ENCODE assay signal across 1 cellular context in genomic region chr22:36454916-36455570, GRCh38.
TF ChIP-seq lines count a peak whose summit lies in the region.

No MANE protein-coding gene starts in this region.

TF ChIP-seq in GM12878, 131 proteins besides CTCF, POLR2A, EP300 and RAD21 (continued from another document and continues in another):
- TF ChIP-seq, protein P1, sequence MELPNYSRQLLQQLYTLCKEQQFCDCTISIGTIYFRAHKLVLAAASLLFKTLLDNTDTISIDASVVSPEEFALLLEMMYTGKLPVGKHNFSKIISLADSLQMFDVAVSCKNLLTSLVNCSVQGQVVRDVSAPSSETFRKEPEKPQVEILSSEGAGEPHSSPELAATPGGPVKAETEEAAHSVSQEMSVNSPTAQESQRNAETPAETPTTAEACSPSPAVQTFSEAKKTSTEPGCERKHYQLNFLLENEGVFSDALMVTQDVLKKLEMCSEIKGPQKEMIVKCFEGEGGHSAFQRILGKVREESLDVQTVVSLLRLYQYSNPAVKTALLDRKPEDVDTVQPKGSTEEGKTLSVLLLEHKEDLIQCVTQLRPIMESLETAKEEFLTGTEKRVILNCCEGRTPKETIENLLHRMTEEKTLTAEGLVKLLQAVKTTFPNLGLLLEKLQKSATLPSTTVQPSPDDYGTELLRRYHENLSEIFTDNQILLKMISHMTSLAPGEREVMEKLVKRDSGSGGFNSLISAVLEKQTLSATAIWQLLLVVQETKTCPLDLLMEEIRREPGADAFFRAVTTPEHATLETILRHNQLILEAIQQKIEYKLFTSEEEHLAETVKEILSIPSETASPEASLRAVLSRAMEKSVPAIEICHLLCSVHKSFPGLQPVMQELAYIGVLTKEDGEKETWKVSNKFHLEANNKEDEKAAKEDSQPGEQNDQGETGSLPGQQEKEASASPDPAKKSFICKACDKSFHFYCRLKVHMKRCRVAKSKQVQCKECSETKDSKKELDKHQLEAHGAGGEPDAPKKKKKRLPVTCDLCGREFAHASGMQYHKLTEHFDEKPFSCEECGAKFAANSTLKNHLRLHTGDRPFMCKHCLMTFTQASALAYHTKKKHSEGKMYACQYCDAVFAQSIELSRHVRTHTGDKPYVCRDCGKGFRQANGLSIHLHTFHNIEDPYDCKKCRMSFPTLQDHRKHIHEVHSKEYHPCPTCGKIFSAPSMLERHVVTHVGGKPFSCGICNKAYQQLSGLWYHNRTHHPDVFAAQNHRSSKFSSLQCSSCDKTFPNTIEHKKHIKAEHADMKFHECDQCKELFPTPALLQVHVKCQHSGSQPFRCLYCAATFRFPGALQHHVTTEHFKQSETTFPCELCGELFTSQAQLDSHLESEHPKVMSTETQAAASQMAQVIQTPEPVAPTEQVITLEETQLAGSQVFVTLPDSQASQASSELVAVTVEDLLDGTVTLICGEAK (IDR thresholded peaks at IDR 0.05; ENCODE audit: borderline replicate concordance) = no peak
- TF ChIP-seq, protein P2, sequence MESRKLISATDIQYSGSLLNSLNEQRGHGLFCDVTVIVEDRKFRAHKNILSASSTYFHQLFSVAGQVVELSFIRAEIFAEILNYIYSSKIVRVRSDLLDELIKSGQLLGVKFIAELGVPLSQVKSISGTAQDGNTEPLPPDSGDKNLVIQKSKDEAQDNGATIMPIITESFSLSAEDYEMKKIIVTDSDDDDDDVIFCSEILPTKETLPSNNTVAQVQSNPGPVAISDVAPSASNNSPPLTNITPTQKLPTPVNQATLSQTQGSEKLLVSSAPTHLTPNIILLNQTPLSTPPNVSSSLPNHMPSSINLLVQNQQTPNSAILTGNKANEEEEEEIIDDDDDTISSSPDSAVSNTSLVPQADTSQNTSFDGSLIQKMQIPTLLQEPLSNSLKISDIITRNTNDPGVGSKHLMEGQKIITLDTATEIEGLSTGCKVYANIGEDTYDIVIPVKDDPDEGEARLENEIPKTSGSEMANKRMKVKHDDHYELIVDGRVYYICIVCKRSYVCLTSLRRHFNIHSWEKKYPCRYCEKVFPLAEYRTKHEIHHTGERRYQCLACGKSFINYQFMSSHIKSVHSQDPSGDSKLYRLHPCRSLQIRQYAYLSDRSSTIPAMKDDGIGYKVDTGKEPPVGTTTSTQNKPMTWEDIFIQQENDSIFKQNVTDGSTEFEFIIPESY (IDR thresholded peaks at IDR 0.05) = peak; percentile 91
- TF ChIP-seq IKZF1 (conservative IDR thresholded peaks at IDR 0.05) (peak; percentile 77), HDGF (IDR thresholded peaks at IDR 0.05) (no peak), STAT3 (IDR thresholded peaks at IDR 0.05; ENCODE audit: low read depth, low read length) (no peak), ATF2 (IDR thresholded peaks at IDR 0.05; ENCODE audit: low read length) (no peak), MEF2A (IDR thresholded peaks at IDR 0.05; ENCODE audit: insufficient read depth, low read depth, low read length) (no peak), SMAD1 (IDR thresholded peaks at IDR 0.05; ENCODE audit: low read depth, partially characterized antibody) (no peak), MXI1 (IDR thresholded peaks at IDR 0.05; ENCODE audit: low read depth, low read length) (peak; percentile 16; the same call in 1 of the 2 replicates), CREM (IDR thresholded peaks at IDR 0.05; ENCODE audit: low read depth) (peak; percentile 60; the same call in 1 of the 2 replicates), E2F4 (IDR thresholded peaks at IDR 0.05; ENCODE audit: low read depth, low read length) (peak; percentile 29; the same call in 1 of the 2 replicates), SIX5 (IDR thresholded peaks at IDR 0.05; ENCODE audit: low read depth, low read length, severe bottlenecking) (no peak), ZNF622 (IDR thresholded peaks at IDR 0.05) (no peak), ZNF217 (IDR thresholded peaks at IDR 0.05) (no peak), STAT1 (conservative IDR thresholded peaks at IDR 0.05) (peak; percentile 95; the same call in 1 of the 2 replicates), SP1 (IDR thresholded peaks at IDR 0.05; ENCODE audit: low read depth, low read length) (peak; percentile 47), CREB1 (IDR thresholded peaks at IDR 0.05; ENCODE audit: low read depth) (peak; percentile 67; the same call in 1 of the 2 replicates), NR2F1 (conservative IDR thresholded peaks at IDR 0.05) (peak; percentile 55; the same call in 1 of the 2 replicates), CHD2 (IDR thresholded peaks at IDR 0.05; ENCODE audit: borderline replicate concordance, low read depth, low read length) (0 out of 2 replicates have a peak, but pooled peaks have one; percentile 25), EED (IDR thresholded peaks at IDR 0.05; ENCODE audit: low read depth) (peak; percentile 54; the same call in 1 of the 2 replicates), EGR1 (IDR thresholded peaks at IDR 0.05; ENCODE audit: borderline replicate concordance in 1 of 2, low read depth in 2 of 2, low read length in 2 of 2) (no peak), RB1 (IDR thresholded peaks at IDR 0.05; ENCODE audit: borderline replicate concordance) (no peak; the same call in 1 of the 2 replicates), DPF2 (IDR thresholded peaks at IDR 0.05) (peak; percentile 78), TARDBP (IDR thresholded peaks at IDR 0.05; ENCODE audit: borderline replicate concordance) (no peak), RFX5 (IDR thresholded peaks at IDR 0.05; ENCODE audit: low read depth, low read length) (no peak), ZNF384 (IDR thresholded peaks at IDR 0.05; ENCODE audit: borderline replicate concordance, low read depth, low read length) (no peak), CBFB (IDR thresholded peaks at IDR 0.05; ENCODE audit: low read depth) (no peak; the same call in 1 of the 2 replicates), ZNF207 (IDR thresholded peaks at IDR 0.05; ENCODE audit: borderline replicate concordance) (no peak), BCL3 (IDR thresholded peaks at IDR 0.05; ENCODE audit: borderline replicate concordance, insufficient read depth, low read depth, low read length, poor library complexity, severe bottlenecking) (no peak), ATF7 (IDR thresholded peaks at IDR 0.05; ENCODE audit: low read depth) (no peak), POLR2AphosphoS2 (IDR thresholded peaks at IDR 0.05; ENCODE audit: low read depth, low read length) (no peak), JUND (IDR thresholded peaks at IDR 0.05; ENCODE audit: low read depth, low read length) (0 out of 2 replicates have a peak, but pooled peaks have one; percentile 4), NRF1 (conservative IDR thresholded peaks at IDR 0.05; ENCODE audit: low read depth, low read length) (peak; percentile 38; the same call in 1 of the 2 replicates), SREBF1 (IDR thresholded peaks at IDR 0.05; ENCODE audit: low read length) (0 out of 2 replicates have a peak, but pooled peaks have one; percentile 9)
- TF ChIP-seq, protein P3, sequence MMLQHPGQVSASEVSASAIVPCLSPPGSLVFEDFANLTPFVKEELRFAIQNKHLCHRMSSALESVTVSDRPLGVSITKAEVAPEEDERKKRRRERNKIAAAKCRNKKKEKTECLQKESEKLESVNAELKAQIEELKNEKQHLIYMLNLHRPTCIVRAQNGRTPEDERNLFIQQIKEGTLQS (IDR thresholded peaks at IDR 0.05; ENCODE audit: borderline replicate concordance, extremely low read depth, low read depth, low read length) = no peak
- TF ChIP-seq, protein P4, sequence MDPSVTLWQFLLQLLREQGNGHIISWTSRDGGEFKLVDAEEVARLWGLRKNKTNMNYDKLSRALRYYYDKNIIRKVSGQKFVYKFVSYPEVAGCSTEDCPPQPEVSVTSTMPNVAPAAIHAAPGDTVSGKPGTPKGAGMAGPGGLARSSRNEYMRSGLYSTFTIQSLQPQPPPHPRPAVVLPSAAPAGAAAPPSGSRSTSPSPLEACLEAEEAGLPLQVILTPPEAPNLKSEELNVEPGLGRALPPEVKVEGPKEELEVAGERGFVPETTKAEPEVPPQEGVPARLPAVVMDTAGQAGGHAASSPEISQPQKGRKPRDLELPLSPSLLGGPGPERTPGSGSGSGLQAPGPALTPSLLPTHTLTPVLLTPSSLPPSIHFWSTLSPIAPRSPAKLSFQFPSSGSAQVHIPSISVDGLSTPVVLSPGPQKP (IDR thresholded peaks at IDR 0.05; ENCODE audit: low read depth, low read length) = peak; percentile 91
- TF ChIP-seq, protein P5, sequence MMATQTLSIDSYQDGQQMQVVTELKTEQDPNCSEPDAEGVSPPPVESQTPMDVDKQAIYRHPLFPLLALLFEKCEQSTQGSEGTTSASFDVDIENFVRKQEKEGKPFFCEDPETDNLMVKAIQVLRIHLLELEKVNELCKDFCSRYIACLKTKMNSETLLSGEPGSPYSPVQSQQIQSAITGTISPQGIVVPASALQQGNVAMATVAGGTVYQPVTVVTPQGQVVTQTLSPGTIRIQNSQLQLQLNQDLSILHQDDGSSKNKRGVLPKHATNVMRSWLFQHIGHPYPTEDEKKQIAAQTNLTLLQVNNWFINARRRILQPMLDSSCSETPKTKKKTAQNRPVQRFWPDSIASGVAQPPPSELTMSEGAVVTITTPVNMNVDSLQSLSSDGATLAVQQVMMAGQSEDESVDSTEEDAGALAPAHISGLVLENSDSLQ (IDR thresholded peaks at IDR 0.05) = peak; percentile 40; the same call in 1 of the 2 replicates
- TF ChIP-seq, protein P6, sequence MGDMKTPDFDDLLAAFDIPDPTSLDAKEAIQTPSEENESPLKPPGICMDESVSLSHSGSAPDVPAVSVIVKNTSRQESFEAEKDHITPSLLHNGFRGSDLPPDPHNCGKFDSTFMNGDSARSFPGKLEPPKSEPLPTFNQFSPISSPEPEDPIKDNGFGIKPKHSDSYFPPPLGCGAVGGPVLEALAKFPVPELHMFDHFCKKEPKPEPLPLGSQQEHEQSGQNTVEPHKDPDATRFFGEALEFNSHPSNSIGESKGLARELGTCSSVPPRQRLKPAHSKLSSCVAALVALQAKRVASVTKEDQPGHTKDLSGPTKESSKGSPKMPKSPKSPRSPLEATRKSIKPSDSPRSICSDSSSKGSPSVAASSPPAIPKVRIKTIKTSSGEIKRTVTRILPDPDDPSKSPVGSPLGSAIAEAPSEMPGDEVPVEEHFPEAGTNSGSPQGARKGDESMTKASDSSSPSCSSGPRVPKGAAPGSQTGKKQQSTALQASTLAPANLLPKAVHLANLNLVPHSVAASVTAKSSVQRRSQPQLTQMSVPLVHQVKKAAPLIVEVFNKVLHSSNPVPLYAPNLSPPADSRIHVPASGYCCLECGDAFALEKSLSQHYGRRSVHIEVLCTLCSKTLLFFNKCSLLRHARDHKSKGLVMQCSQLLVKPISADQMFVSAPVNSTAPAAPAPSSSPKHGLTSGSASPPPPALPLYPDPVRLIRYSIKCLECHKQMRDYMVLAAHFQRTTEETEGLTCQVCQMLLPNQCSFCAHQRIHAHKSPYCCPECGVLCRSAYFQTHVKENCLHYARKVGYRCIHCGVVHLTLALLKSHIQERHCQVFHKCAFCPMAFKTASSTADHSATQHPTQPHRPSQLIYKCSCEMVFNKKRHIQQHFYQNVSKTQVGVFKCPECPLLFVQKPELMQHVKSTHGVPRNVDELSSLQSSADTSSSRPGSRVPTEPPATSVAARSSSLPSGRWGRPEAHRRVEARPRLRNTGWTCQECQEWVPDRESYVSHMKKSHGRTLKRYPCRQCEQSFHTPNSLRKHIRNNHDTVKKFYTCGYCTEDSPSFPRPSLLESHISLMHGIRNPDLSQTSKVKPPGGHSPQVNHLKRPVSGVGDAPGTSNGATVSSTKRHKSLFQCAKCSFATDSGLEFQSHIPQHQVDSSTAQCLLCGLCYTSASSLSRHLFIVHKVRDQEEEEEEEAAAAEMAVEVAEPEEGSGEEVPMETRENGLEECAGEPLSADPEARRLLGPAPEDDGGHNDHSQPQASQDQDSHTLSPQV (IDR thresholded peaks at IDR 0.05) = no peak
